In genomic region chr5:37740331-37741066, GRCh38 we compare ENCODE assay signal across 16 cellular contexts.
DNase-seq lines count a peak whose midpoint lies in the region; ATAC-seq and TF ChIP-seq lines count a peak whose summit lies in the region.
"Had no signal": no experiment of that assay in that cellular context is flagged by ENCODE, and none has a peak within 500 bp of the region (broad histone marks: within the 10 kb centered on the region; RNA-seq: fewer than 3 reads in every experiment).

No MANE protein-coding gene starts in this region.

- intact Hi-C loops in posterior vena cava (cut with DNase I): no loop called here

- no peak for TF ChIP-seq POLR2A in suprapubic skin (IDR thresholded peaks at IDR 0.05)

- TF ChIP-seq CTCF in VCaP (conservative IDR thresholded peaks at IDR 0.05) (no peak), suprapubic skin (IDR thresholded peaks at IDR 0.05) (no peak)

- no peaks in the 10 kb centered on the region for H4K20me1 ChIP-seq in GM23248 (ENCODE audit: insufficient read depth)

- no peak for ATAC-seq in HG02973 (IDR thresholded peaks at IDR 0.05; ENCODE audit: unreplicated experiment)
- ATAC-seq: esophagus mucosa, natural killer cell had no signal

- H3K27ac ChIP-seq in GM23248 (peak overlapping the region; percentile 91), VCaP (peak overlapping the region; percentile 92), suprapubic skin (peak overlapping the region; percentile 9)

- peaks cover 60% of the 10 kb centered on the region for H3F3A ChIP-seq in GM23248 (ENCODE audit: insufficient read depth)

- peak overlapping the region; percentile 78 for H3K4me2 ChIP-seq in GM23248 (ENCODE audit: unreplicated experiment)

- H3K4me1 ChIP-seq in GM23248 (ENCODE audit: insufficient read depth) (peaks cover 67% of the 10 kb centered on the region), suprapubic skin (peaks cover 16% of the 10 kb centered on the region)

- TF ChIP-seq EP300 in suprapubic skin (IDR thresholded peaks at IDR 0.05): no peak

- H2AFZ ChIP-seq in GM23248: no peak overlapping the region

- H3K4me3 ChIP-seq in GM23248: peak overlapping the region; percentile 49
- no peak overlapping the region for H3K4me3 ChIP-seq in suprapubic skin
- H3K4me3 ChIP-seq: dorsolateral prefrontal cortex had no signal

- H3K27me3 ChIP-seq in GM23248 (replicated peaks; ENCODE audit: insufficient read depth) (no peaks in the 10 kb centered on the region), suprapubic skin (no peaks in the 10 kb centered on the region)
- H3K27me3 ChIP-seq: dorsolateral prefrontal cortex had no signal

- in situ Hi-C loops in GM23248 (cut with MboI): loop anchor here (25.0 kb wide), 1 partner anchor 447 kb away; no protein-coding TSS in a partner anchor

- no peaks in the 10 kb centered on the region for H3K9me2 ChIP-seq in GM23248 (ENCODE audit: insufficient read depth)

- H3K79me2 ChIP-seq in GM23248 (ENCODE audit: insufficient read depth): no peaks in the 10 kb centered on the region

- H3K36me3 ChIP-seq in GM23248 (ENCODE audit: low read depth): 0 out of 2 replicates have a peak, but pooled peaks cover 4% of the 10 kb centered on the region
- peaks cover 9% of the 10 kb centered on the region for H3K36me3 ChIP-seq in suprapubic skin

- no peaks in the 10 kb centered on the region for H3K9me3 ChIP-seq in GM23248 (ENCODE audit: low read depth)
- H3K9me3 ChIP-seq in suprapubic skin: no peaks in the 10 kb centered on the region

- DNase-seq in GM23248 (peak; percentile 63), fibroblast of peridontal ligament (ENCODE audit: extremely low read depth) (peak; percentile 82), suprapubic skin (ENCODE audit: low spot score in 2 of 2) (no peak), posterior vena cava (ENCODE audit: low spot score) (no peak), SHP77 treated with DMSO at 0.1 percent for 48 hours (lab: John Stamatoyannopoulos, UW) (no peak), NCI-H526 (lab: John Stamatoyannopoulos, UW) (no peak)
- DNase-seq: amniotic stem cell; CD4-positive, alpha-beta memory T cell; dorsolateral prefrontal cortex; natural killer cell; NCI-H2029 treated with DMSO at 0.1 percent for 48 hours; NCI-H524; retina had no signal

- H3K9ac ChIP-seq in GM23248: peak overlapping the region; percentile 60

Comparison
In these comparisons a context has a peak if more than half of its experiments do, and no peak if none do; other contexts are left out.
1. DNase-seq: peak in GM23248 (single experiment) and fibroblast of peridontal ligament (single experiment); none in suprapubic skin (0 of 2), posterior vena cava (single experiment), SHP77 treated with DMSO at 0.1 percent for 48 hours (single experiment) and NCI-H526 (0 of 2).
2. H3K27ac ChIP-seq: peak in every context shown above with its lines; median percentile 92 in VCaP; 91 in GM23248; 9 in suprapubic skin.